In genomic region chr14:102264355-102264754, GRCh38 we compare ENCODE assay signal across 21 cellular contexts. TPM values are rescaled to one million over a fixed set of nuclear protein-coding genes. Genes with fewer than 3 reads are reported as not detected.
DNase-seq lines count a peak whose midpoint lies in the region; ATAC-seq and TF ChIP-seq lines count a peak whose summit lies in the region.
"Had no signal": no experiment of that assay in that cellular context is flagged by ENCODE, and none has a peak within 500 bp of the region (broad histone marks: within the 10 kb centered on the region; RNA-seq: fewer than 3 reads in every experiment).

No MANE protein-coding gene starts in this region.

- no peak for DNase-seq in activated T-cell treated with anti-CD3 and anti-CD28 coated beads, Interleukin-2, amount 50 U/mL, for 24 hours
- DNase-seq in activated T-cell treated with anti-CD3 and anti-CD28 coated beads for 4 hours (no peak), fibroblast of peridontal ligament (ENCODE audit: extremely low read depth) (peak; percentile 58), right lobe of liver (no peak), thoracic aorta (ENCODE audit: low spot score) (no peak)
- no peak for DNase-seq in effector memory CD8-positive, alpha-beta T cell
- DNase-seq in stimulated activated CD4-positive, alpha-beta T cell treated with anti-CD3 and anti-CD28 coated beads, Interleukin-4, amount 100 ng/mL, for 24 hours = no peak
- DNase-seq: 8988T; activated naive CD8-positive, alpha-beta T cell treated with anti-CD3 and anti-CD28 coated beads for 36 hours; DMS153; islet precursor cell; mucosa of descending colon; NCI-H2081 treated with DMSO at 0.1 percent for 48 hours; NCI-H82; Peyer's patch; SW 1271; upper lobe of left lung had no signal

- no peaks in the 10 kb centered on the region for H3K4me1 Mint-ChIP-seq in activated T-cell treated with anti-CD3 and anti-CD28 coated beads, Interleukin-2, amount 50 U/mL, for 24 hours (ENCODE audit: low read depth)
- no peaks in the 10 kb centered on the region for H3K4me1 Mint-ChIP-seq in effector memory CD8-positive, alpha-beta T cell (ENCODE audit: low read depth in 2 of 2)
- H3K4me1 Mint-ChIP-seq: activated naive CD8-positive, alpha-beta T cell treated with anti-CD3 and anti-CD28 coated beads for 36 hours had no signal

- TF ChIP-seq CTCF in right lobe of liver (IDR thresholded peaks at IDR 0.05) (no peak), thoracic aorta (IDR thresholded peaks at IDR 0.05) (no peak)

- H3K36me3 Mint-ChIP-seq in activated T-cell treated with anti-CD3 and anti-CD28 coated beads, Interleukin-2, amount 50 U/mL, for 24 hours (ENCODE audit: low read depth) = no peaks in the 10 kb centered on the region
- H3K36me3 Mint-ChIP-seq in effector memory CD8-positive, alpha-beta T cell (ENCODE audit: insufficient read depth) = peaks cover 6% of the 10 kb centered on the region
- H3K36me3 Mint-ChIP-seq: activated naive CD8-positive, alpha-beta T cell treated with anti-CD3 and anti-CD28 coated beads for 36 hours had no signal

- ATAC-seq in right lobe of liver (peak in 2 of 4 donors; percentile 20 to 42), thoracic aorta (ENCODE audit: insufficient number of reproducible peaks, low FRiP score, low read depth) (no peak), HG03571 (IDR thresholded peaks at IDR 0.05; ENCODE audit: unreplicated experiment) (no peak)
- ATAC-seq in effector memory CD8-positive, alpha-beta T cell (replicated peaks) = no peak
- ATAC-seq: mucosa of descending colon had no signal

- TF ChIP-seq POLR2A in right lobe of liver (IDR thresholded peaks at IDR 0.05) = no peak

- peak overlapping the region; percentile 10 for H3K27ac Mint-ChIP-seq in activated T-cell treated with anti-CD3 and anti-CD28 coated beads, Interleukin-2, amount 50 U/mL, for 24 hours
- H3K27ac Mint-ChIP-seq in effector memory CD8-positive, alpha-beta T cell = no peak overlapping the region
- H3K27ac Mint-ChIP-seq: activated naive CD8-positive, alpha-beta T cell treated with anti-CD3 and anti-CD28 coated beads for 36 hours had no signal

- intact Hi-C loops in right lobe of liver (cut with DNase I) = no loop called here

- H3K27ac ChIP-seq in right lobe of liver (peak overlapping the region in 2 of 3 donors; percentile 26 to 39), thoracic aorta (peak overlapping the region; percentile 39 to 56)
- H3K27ac ChIP-seq: C4-2B, Peyer's patch, upper lobe of left lung had no signal

- no peaks in the 10 kb centered on the region for H3K27me3 Mint-ChIP-seq in activated T-cell treated with anti-CD3 and anti-CD28 coated beads, Interleukin-2, amount 50 U/mL, for 24 hours
- H3K27me3 Mint-ChIP-seq in effector memory CD8-positive, alpha-beta T cell = no peaks in the 10 kb centered on the region
- H3K27me3 Mint-ChIP-seq: activated naive CD8-positive, alpha-beta T cell treated with anti-CD3 and anti-CD28 coated beads for 36 hours had no signal

- H3K27me3 ChIP-seq in right lobe of liver = no peaks in the 10 kb centered on the region
- no peaks in the 10 kb centered on the region for H3K27me3 ChIP-seq in thoracic aorta (replicated peaks; ENCODE audit: insufficient read depth)
- H3K27me3 ChIP-seq: ovary, Peyer's patch, upper lobe of left lung had no signal

- H3K9me3 ChIP-seq in right lobe of liver (no peaks in the 10 kb centered on the region), thoracic aorta (no peaks in the 10 kb centered on the region)
- H3K9me3 ChIP-seq: mucosa of descending colon, ovary, Peyer's patch, upper lobe of left lung had no signal

- WGBS in right lobe of liver (ENCODE audit: insufficient coverage, low coverage, low lambda C conversion rate, missing lambda C conversion rate) = 60% methylated on average over 4 of the region's 8 CpGs

- H3K4me1 ChIP-seq in right lobe of liver (no peaks in the 10 kb centered on the region), thoracic aorta (ENCODE audit: control insufficient read depth in 1 of 2, low read depth in 2 of 2) (peaks cover 6 to 18% of the 10 kb centered on the region in 2 donors)
- H3K4me1 ChIP-seq: Peyer's patch, upper lobe of left lung had no signal

- H3K4me3 ChIP-seq in right lobe of liver = no peak overlapping the region
- peak overlapping the region; percentile 42 for H3K4me3 ChIP-seq in thoracic aorta
- H3K4me3 ChIP-seq: mucosa of descending colon, ovary, Peyer's patch, skin epidermis, upper lobe of left lung had no signal

- H3K4me3 Mint-ChIP-seq in activated T-cell treated with anti-CD3 and anti-CD28 coated beads, Interleukin-2, amount 50 U/mL, for 24 hours = no peak overlapping the region
- no peak overlapping the region for H3K4me3 Mint-ChIP-seq in effector memory CD8-positive, alpha-beta T cell
- H3K4me3 Mint-ChIP-seq: activated naive CD8-positive, alpha-beta T cell treated with anti-CD3 and anti-CD28 coated beads for 36 hours had no signal

- no peaks in the 10 kb centered on the region for H3K9me3 Mint-ChIP-seq in activated T-cell treated with anti-CD3 and anti-CD28 coated beads, Interleukin-2, amount 50 U/mL, for 24 hours
- no peaks in the 10 kb centered on the region for H3K9me3 Mint-ChIP-seq in effector memory CD8-positive, alpha-beta T cell
- H3K9me3 Mint-ChIP-seq: activated naive CD8-positive, alpha-beta T cell treated with anti-CD3 and anti-CD28 coated beads for 36 hours had no signal

- no peaks in the 10 kb centered on the region for H3K36me3 ChIP-seq in right lobe of liver
- no peaks in the 10 kb centered on the region for H3K36me3 ChIP-seq in thoracic aorta
- H3K36me3 ChIP-seq: ovary, Peyer's patch, upper lobe of left lung had no signal

RNA-seq across cellular contexts. Expression of gene MOK, which starts 40.6 kb away (rescaled TPM):
- total RNA-seq in right lobe of liver = 1 to 10 TPM; 2.7 to 4.7 (median 3.8) TPM
- 10 to 100 TPM; 15.0 to 41.0 TPM for total RNA-seq in thoracic aorta

RNA-seq across cellular contexts. Expression of gene ZNF839, which starts 55.2 kb away (rescaled TPM):
- 1 to 10 TPM; 3.6 to 8.7 (median 5.9) TPM for total RNA-seq in right lobe of liver
- 1 to 10 TPM; 4.2 to 7.0 TPM for total RNA-seq in thoracic aorta
